15 cellular contexts compared by ENCODE assay signal in genomic region chr15:57923311-57923710, GRCh38.
DNase-seq lines count a peak whose midpoint lies in the region; ATAC-seq, FAIRE-seq and TF ChIP-seq lines count a peak whose summit lies in the region.
"Had no signal": no experiment of that assay in that cellular context is flagged by ENCODE, and none has a peak within 500 bp of the region (broad histone marks: within the 10 kb centered on the region; RNA-seq: fewer than 3 reads in every experiment).

No MANE protein-coding gene starts in this region.

- no peaks in the 10 kb centered on the region; the same call in 1 of the 2 replicates for H3K27me3 ChIP-seq in GM23248 (replicated peaks; ENCODE audit: insufficient read depth)
- H3K27me3 ChIP-seq in right lobe of liver, result no peaks in the 10 kb centered on the region
- H3K27me3 ChIP-seq in small intestine (ENCODE audit: control insufficient read depth in 2 of 2, insufficient read depth in 2 of 2, low read length in 2 of 2), result no peaks in the 10 kb centered on the region

- ATAC-seq in right lobe of liver (peak; percentile 81 to 88 (median 87)), GM21528 (IDR thresholded peaks at IDR 0.05; ENCODE audit: low FRiP score, unreplicated experiment) (no peak), GM21447 (IDR thresholded peaks at IDR 0.05; ENCODE audit: unreplicated experiment) (no peak)

- H4K20me1 ChIP-seq in GM23248 (ENCODE audit: insufficient read depth), result no peaks in the 10 kb centered on the region

- H3K79me2 ChIP-seq in GM23248 (ENCODE audit: insufficient read depth), result no peaks in the 10 kb centered on the region

- H3K4me1 ChIP-seq in GM23248 (ENCODE audit: insufficient read depth) (no peaks in the 10 kb centered on the region), right lobe of liver (peaks cover 0 to 27% (median 14%) of the 10 kb centered on the region in 4 donors), small intestine (ENCODE audit: control insufficient read depth in 2 of 2, insufficient read depth in 1 of 2, low read depth in 1 of 2, low read length in 1 of 2) (peaks cover 0 to 9% of the 10 kb centered on the region in 2 donors)

- H3K27ac ChIP-seq in GM23248 (no peak overlapping the region), right lobe of liver (peak overlapping the region; percentile 81 to 83 (median 83)), small intestine (ENCODE audit: low read depth in 1 of 2, low read length in 1 of 2) (no peak overlapping the region)

- no peaks in the 10 kb centered on the region for H3K9me2 ChIP-seq in GM23248 (ENCODE audit: insufficient read depth)

- no peak overlapping the region for H3K9ac ChIP-seq in GM23248

- FAIRE-seq in small intestine (lab: Jason Lieb, UNC), result no peak

- peak; percentile 31 for TF ChIP-seq POLR2A in right lobe of liver (IDR thresholded peaks at IDR 0.05)

- no peak for TF ChIP-seq CTCF in right lobe of liver (IDR thresholded peaks at IDR 0.05)

- DNase-seq in GM23248, result peak; percentile 9
- peak; percentile 71 for DNase-seq in fibroblast of gingiva (ENCODE audit: low read depth)
- peak in 1 of 3 donors; percentile 74 for DNase-seq in right lobe of liver
- peak; percentile 7 for DNase-seq in small intestine
- no peak for DNase-seq in KG1 (lab: John Stamatoyannopoulos, UW)
- no peak for DNase-seq in foreskin melanocyte
- DNase-seq: activated CD4-positive, alpha-beta T cell treated with anti-CD3 and anti-CD28 coated beads for 1 hour; activated T-cell treated with anti-CD3 and anti-CD28 coated beads, Interleukin-2, amount 50 U/mL, for 24 hours; amygdala; effector CD8-positive, alpha-beta T cell; GOT3; MM.1S; SW 1271 had no signal

- H2AFZ ChIP-seq in GM23248, result no peak overlapping the region

- no peaks in the 10 kb centered on the region for H3K36me3 ChIP-seq in GM23248 (ENCODE audit: low read depth)
- no peaks in the 10 kb centered on the region for H3K36me3 ChIP-seq in right lobe of liver
- no peaks in the 10 kb centered on the region for H3K36me3 ChIP-seq in small intestine (ENCODE audit: control insufficient read depth in 2 of 2, insufficient read depth in 2 of 2, low read length in 2 of 2)

- WGBS in GM23248 (ENCODE audit: low coverage in 1 of 2, low lambda C conversion rate in 2 of 2, missing lambda C conversion rate in 2 of 2), 2 experiments, result 0 to 4% methylated on average over 1 of the region's 1 CpG
- WGBS in right lobe of liver (ENCODE audit: insufficient coverage, low coverage, low lambda C conversion rate, missing lambda C conversion rate), result 0% methylated on average over 1 of the region's 1 CpG
- 2 to 24% (median 4%) methylated on average over 1 of the region's 1 CpG for WGBS in small intestine, 3 donors

- no peak overlapping the region for H3K4me2 ChIP-seq in GM23248 (ENCODE audit: unreplicated experiment)

- in situ Hi-C loops in GM23248 (cut with MboI), result no loop called here

- H3F3A ChIP-seq in GM23248 (ENCODE audit: insufficient read depth), result no peaks in the 10 kb centered on the region

- intact Hi-C loops in right lobe of liver (cut with DNase I), result no loop called here

- no peaks in the 10 kb centered on the region for H3K9me3 ChIP-seq in GM23248 (ENCODE audit: low read depth)
- no peaks in the 10 kb centered on the region for H3K9me3 ChIP-seq in right lobe of liver
- no peaks in the 10 kb centered on the region for H3K9me3 ChIP-seq in small intestine (ENCODE audit: control insufficient read depth, low read depth)

- H3K4me3 ChIP-seq in GM23248 (no peak overlapping the region), right lobe of liver (peak overlapping the region in 1 of 3 donors; percentile 17), small intestine (ENCODE audit: low read depth in 1 of 2, low read length in 2 of 2) (no peak overlapping the region)

Comparison
In these comparisons a context has a peak if more than half of its experiments do, and no peak if none do; other contexts are left out.
1. DNase-seq: peak in GM23248 (single experiment), fibroblast of gingiva (single experiment) and small intestine (single experiment); none in KG1 (single experiment) and foreskin melanocyte (single experiment).
2. H3K27ac ChIP-seq: peak in right lobe of liver (3 of 3); none in GM23248 (single experiment) and small intestine (0 of 2).
3. ATAC-seq: peak in right lobe of liver (4 of 4); none in GM21528 (single experiment) and GM21447 (single experiment).